Comparison of ENCODE assay signal across 8 cellular contexts in the genomic region with DNA sequence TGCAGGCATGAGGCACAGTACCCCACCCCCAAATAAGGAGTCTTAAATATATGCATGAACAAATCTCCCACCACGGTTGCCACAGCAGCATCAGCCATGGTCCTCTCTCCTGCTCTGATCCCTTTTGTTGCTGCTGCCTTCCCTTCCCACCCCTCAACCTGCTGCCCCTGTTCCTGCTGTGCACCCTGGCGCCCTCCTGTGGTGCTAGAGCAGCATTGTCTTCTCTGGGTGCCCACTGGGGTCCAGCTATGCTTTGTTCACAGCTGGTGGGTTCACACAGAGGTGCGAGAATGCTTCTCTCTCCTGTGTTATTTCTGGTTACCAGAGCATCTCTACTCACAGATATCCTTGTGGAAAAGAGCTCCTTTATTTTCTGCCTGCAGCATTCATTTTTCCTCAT.
DNase-seq lines count a peak whose midpoint lies in the region; ATAC-seq and TF ChIP-seq lines count a peak whose summit lies in the region.

No MANE protein-coding gene starts in this region.

- H3K27ac ChIP-seq in Karpas-422 (ENCODE audit: low read length) (no peak overlapping the region), mammary epithelial cell (ENCODE audit: insufficient read depth, low read depth, low read length) (no peak overlapping the region)

- H3K27me3 Mint-ChIP-seq in activated CD4-positive, alpha-beta T cell treated with anti-CD3 and anti-CD28 coated beads for 36 hours, result no peaks in the 10 kb centered on the region
- no peaks in the 10 kb centered on the region for H3K27me3 Mint-ChIP-seq in progenitor cell of endocrine pancreas

- no peaks in the 10 kb centered on the region for H3K4me1 ChIP-seq in Karpas-422 (ENCODE audit: low read length)
- H3K4me1 ChIP-seq in mammary epithelial cell (ENCODE audit: insufficient read depth, low read length), result peaks cover 7% of the 10 kb centered on the region

- H3K4me3 Mint-ChIP-seq in activated CD4-positive, alpha-beta T cell treated with anti-CD3 and anti-CD28 coated beads for 36 hours, result no peak overlapping the region
- no peak overlapping the region for H3K4me3 Mint-ChIP-seq in progenitor cell of endocrine pancreas (ENCODE audit: low read depth)

- no peaks in the 10 kb centered on the region for H3K9me3 Mint-ChIP-seq in activated CD4-positive, alpha-beta T cell treated with anti-CD3 and anti-CD28 coated beads for 36 hours (ENCODE audit: low read depth)
- H3K9me3 Mint-ChIP-seq in progenitor cell of endocrine pancreas (ENCODE audit: low read depth), result no peaks in the 10 kb centered on the region

- ATAC-seq in activated CD4-positive, alpha-beta T cell treated with anti-CD3 and anti-CD28 coated beads for 36 hours, result no peak
- no peak for ATAC-seq in HG02970 (IDR thresholded peaks at IDR 0.05; ENCODE audit: low FRiP score, unreplicated experiment)

- H3K4me2 ChIP-seq in Karpas-422 (ENCODE audit: low read depth, low read length, poor library complexity, severe bottlenecking), result no peak overlapping the region
- H3K4me2 ChIP-seq in mammary epithelial cell (ENCODE audit: insufficient read depth, low read depth, low read length), result no peak overlapping the region

- no peaks in the 10 kb centered on the region for H3K36me3 Mint-ChIP-seq in activated CD4-positive, alpha-beta T cell treated with anti-CD3 and anti-CD28 coated beads for 36 hours (ENCODE audit: low read depth)
- peaks cover 2% of the 10 kb centered on the region for H3K36me3 Mint-ChIP-seq in progenitor cell of endocrine pancreas (ENCODE audit: insufficient read depth)

- H3K9ac ChIP-seq in Karpas-422 (ENCODE audit: low read length) (no peak overlapping the region), mammary epithelial cell (ENCODE audit: insufficient read depth, low read length) (no peak overlapping the region)

- H3K4me1 Mint-ChIP-seq in activated CD4-positive, alpha-beta T cell treated with anti-CD3 and anti-CD28 coated beads for 36 hours, result no peaks in the 10 kb centered on the region
- no peaks in the 10 kb centered on the region for H3K4me1 Mint-ChIP-seq in progenitor cell of endocrine pancreas (ENCODE audit: low read depth)

- CTCF ChIA-PET in activated CD4-positive, alpha-beta T cell treated with anti-CD3 and anti-CD28 coated beads for 36 hours (lab: Charles Lee), result interaction anchor here (0.7 to 1.3 kb wide), 3 partner anchors 20 to 715 kb away, joined by 3 read pairs; no protein-coding TSS in a partner anchor
- CTCF ChIA-PET in mammary epithelial cell (lab: Charles Lee; ENCODE audit: low non-redundant PET), result interaction anchor here (0.6 kb wide), 1 partner anchor 41 kb away, joined by 6 read pairs; no protein-coding TSS in a partner anchor

- H3K27ac Mint-ChIP-seq in activated CD4-positive, alpha-beta T cell treated with anti-CD3 and anti-CD28 coated beads for 36 hours, result no peak overlapping the region
- H3K27ac Mint-ChIP-seq in progenitor cell of endocrine pancreas, result peak overlapping the region; percentile 29

- no peaks in the 10 kb centered on the region for H3K79me2 ChIP-seq in Karpas-422 (ENCODE audit: low read length)
- no peaks in the 10 kb centered on the region for H3K79me2 ChIP-seq in mammary epithelial cell (ENCODE audit: insufficient read depth, low read length)

- TF ChIP-seq CTCF in mammary epithelial cell (conservative IDR thresholded peaks at IDR 0.05 in 1 of 2, IDR thresholded peaks at IDR 0.05 in 1 of 2; ENCODE audit: extremely low read depth in 1 of 2, insufficient read depth in 1 of 2, low read depth in 1 of 2, low read length in 2 of 2) (peak; percentile 45 to 47), progenitor cell of endocrine pancreas (IDR thresholded peaks at IDR 0.05; ENCODE audit: unreplicated experiment) (peak; percentile 61)

- intact Hi-C loops in activated CD4-positive, alpha-beta T cell treated with anti-CD3 and anti-CD28 coated beads for 36 hours (cut with DNase I, micrococcal nuclease), result no loop called here
- intact Hi-C loops in mammary epithelial cell (cut with micrococcal nuclease), result no loop called here

- H4K20me1 ChIP-seq in Karpas-422 (ENCODE audit: insufficient read depth, low read depth, low read length) (no peaks in the 10 kb centered on the region), mammary epithelial cell (ENCODE audit: insufficient read depth, low read length) (no peaks in the 10 kb centered on the region)

- H3K27me3 ChIP-seq in Karpas-422 (ENCODE audit: low read length), result no peaks in the 10 kb centered on the region
- H3K27me3 ChIP-seq in mammary epithelial cell (ENCODE audit: insufficient read depth, low read length), result no peaks in the 10 kb centered on the region

- no peaks in the 10 kb centered on the region for H3K9me2 ChIP-seq in Karpas-422 (replicated peaks; ENCODE audit: insufficient read depth, low read length)

- POLR2A ChIA-PET in activated CD4-positive, alpha-beta T cell treated with anti-CD3 and anti-CD28 coated beads for 36 hours (lab: Charles Lee), result no interaction called here

- H3K4me3 ChIP-seq in Karpas-422 (ENCODE audit: low read length), result no peak overlapping the region
- no peak overlapping the region for H3K4me3 ChIP-seq in mammary epithelial cell (replicated peaks in 1 of 3; ENCODE audit: insufficient read depth in 1 of 3, low read depth in 2 of 3, low read length in 3 of 3)

- in situ Hi-C loops in mammary epithelial cell (cut with MboI; ENCODE audit: low sequenced_read_pairs in 2 of 2), result no loop called here

- no peaks in the 10 kb centered on the region for H3K9me3 ChIP-seq in Karpas-422 (ENCODE audit: low read length)
- no peaks in the 10 kb centered on the region for H3K9me3 ChIP-seq in mammary epithelial cell (replicated peaks; ENCODE audit: insufficient read depth, low read length)

- DNase-seq in activated CD4-positive, alpha-beta T cell treated with anti-CD3 and anti-CD28 coated beads for 36 hours, result peak; percentile 43
- DNase-seq in activated CD4-positive, alpha-beta T cell treated with anti-CD3 and anti-CD28 coated beads, Interleukin-2, amount 50 U/mL, for 4 hours, result no peak
- DNase-seq in Karpas-422 (peak; percentile 82), mammary epithelial cell (no peak), progenitor cell of endocrine pancreas (ENCODE audit: low spot score, unreplicated experiment) (peak; percentile 27), inferior parietal cortex (ENCODE audit: extremely low spot score) (no peak), hippocampal formation (lab: John Stamatoyannopoulos, UW) (no peak)

- dilution Hi-C loops in mammary epithelial cell (cut with HindIII; ENCODE audit: low sequenced_read_pairs), result no loop called here

- H3K36me3 ChIP-seq in Karpas-422 (ENCODE audit: insufficient read depth, low read length) (no peaks in the 10 kb centered on the region), mammary epithelial cell (ENCODE audit: insufficient read depth, low read length) (no peaks in the 10 kb centered on the region)

- WGBS in mammary epithelial cell (ENCODE audit: low coverage, missing lambda C conversion rate), result 43% methylated on average over 2 of the region's 3 CpGs

- no peak overlapping the region for H2AFZ ChIP-seq in Karpas-422 (ENCODE audit: low read length)
- no peak overlapping the region for H2AFZ ChIP-seq in mammary epithelial cell (ENCODE audit: low read depth, low read length)

- no TSS peak for BruUV-seq in mammary epithelial cell (replicated peaks; lab: Mats Ljungman, UMichigan)

Comparison
In these comparisons a context has a peak if more than half of its experiments do, and no peak if none do; other contexts are left out.
1. DNase-seq: peak in activated CD4-positive, alpha-beta T cell treated with anti-CD3 and anti-CD28 coated beads for 36 hours (single experiment), Karpas-422 (single experiment) and progenitor cell of endocrine pancreas (single experiment); none in activated CD4-positive, alpha-beta T cell treated with anti-CD3 and anti-CD28 coated beads, Interleukin-2, amount 50 U/mL, for 4 hours (0 of 2), mammary epithelial cell (single experiment), inferior parietal cortex (single experiment) and hippocampal formation (0 of 2).